ENCODE assay signal across 9 cellular contexts in genomic region chr17:76179496-76180467, GRCh38. TPM values are rescaled to one million over a fixed set of nuclear protein-coding genes. Genes with fewer than 3 reads are reported as not detected.
A peak's percentile ranks its signal among the peaks of the same experiment; 100 is the strongest.
DNase-seq lines count a peak whose midpoint lies in the region; ATAC-seq lines count a peak whose summit lies in the region.
"Had no signal": no experiment of that assay in that cellular context is flagged by ENCODE, and none has a peak within 500 bp of the region (broad histone marks: within the 10 kb centered on the region; RNA-seq: fewer than 3 reads in every experiment).

No MANE protein-coding gene starts in this region.

- peaks cover 2% of the 10 kb centered on the region for H3K27me3 Mint-ChIP-seq in IgD-negative memory B cell
- H3K27me3 Mint-ChIP-seq in activated CD4-positive, alpha-beta memory T cell treated with anti-CD3 and anti-CD28 coated beads, Interleukin-2, amount 10 ng/mL, durations not matched to agents 7 days and 5 days, result no peaks in the 10 kb centered on the region

- peak overlapping the region in 1 of 4 donors; percentile 9 for H3K4me3 Mint-ChIP-seq in IgD-negative memory B cell
- peak overlapping the region; percentile 51 for H3K4me3 Mint-ChIP-seq in activated CD4-positive, alpha-beta memory T cell treated with anti-CD3 and anti-CD28 coated beads, Interleukin-2, amount 10 ng/mL, durations not matched to agents 7 days and 5 days

- no peaks in the 10 kb centered on the region for H3K36me3 Mint-ChIP-seq in IgD-negative memory B cell
- H3K36me3 Mint-ChIP-seq in activated CD4-positive, alpha-beta memory T cell treated with anti-CD3 and anti-CD28 coated beads, Interleukin-2, amount 10 ng/mL, durations not matched to agents 7 days and 5 days (ENCODE audit: low read depth), result peaks cover 23% of the 10 kb centered on the region

- H3K9me3 Mint-ChIP-seq in IgD-negative memory B cell, result no peaks in the 10 kb centered on the region
- no peaks in the 10 kb centered on the region for H3K9me3 Mint-ChIP-seq in activated CD4-positive, alpha-beta memory T cell treated with anti-CD3 and anti-CD28 coated beads, Interleukin-2, amount 10 ng/mL, durations not matched to agents 7 days and 5 days

- H3K27ac Mint-ChIP-seq in IgD-negative memory B cell, result peak overlapping the region; percentile 32 to 78 (median 40)
- peak overlapping the region; percentile 92 for H3K27ac Mint-ChIP-seq in activated CD4-positive, alpha-beta memory T cell treated with anti-CD3 and anti-CD28 coated beads, Interleukin-2, amount 10 ng/mL, durations not matched to agents 7 days and 5 days

- POLR2A ChIA-PET in activated CD4-positive, alpha-beta memory T cell treated with anti-CD3 and anti-CD28 coated beads, Interleukin-2, amount 10 ng/mL, durations not matched to agents 7 days and 5 days (lab: Charles Lee), result interaction anchor here (0.9 to 21.2 kb wide), 30 partner anchors 8 to 205 kb away, joined by 3 to 1244 read pairs (median 6); partner anchors contain the start of genes EXOC7, FOXJ1, PRPSAP1 and SPHK1

- CTCF ChIA-PET in activated CD4-positive, alpha-beta memory T cell treated with anti-CD3 and anti-CD28 coated beads, Interleukin-2, amount 10 ng/mL, durations not matched to agents 7 days and 5 days (lab: Charles Lee), result interaction anchor here (0.6 to 8.6 kb wide), 33 partner anchors 9 to 170 kb away, joined by 3 to 75 read pairs (median 7); partner anchors contain the start of genes EXOC7, FOXJ1 and UBALD2

- H3K4me1 Mint-ChIP-seq in IgD-negative memory B cell, result peaks cover 14 to 17% (median 16%) of the 10 kb centered on the region in 3 donors
- peaks cover 50% of the 10 kb centered on the region for H3K4me1 Mint-ChIP-seq in activated CD4-positive, alpha-beta memory T cell treated with anti-CD3 and anti-CD28 coated beads, Interleukin-2, amount 10 ng/mL, durations not matched to agents 7 days and 5 days

- no peak for ATAC-seq in GM21529 (IDR thresholded peaks at IDR 0.05; ENCODE audit: unreplicated experiment)

- DNase-seq in DMS53 treated with DMSO at 0.1 percent for 48 hours (lab: John Stamatoyannopoulos, UW; ENCODE audit: unreplicated experiment) (peak; percentile 48), islet precursor cell (peak; percentile 46), T-helper 9 cell (no peak), glomerular visceral epithelial cell (ENCODE audit: extremely low spot score) (no peak), HuH-7.5 (ENCODE audit: low spot score) (no peak)
- DNase-seq in activated CD4-positive, alpha-beta memory T cell treated with anti-CD3 and anti-CD28 coated beads, Interleukin-2, amount 10 ng/mL, durations not matched to agents 7 days and 5 days, result peak; percentile 56
- DNase-seq: hippocampal formation had no signal

RNA-seq across cellular contexts. Expression of gene FOXJ1, which starts 38.7 kb away (rescaled TPM):
- polyA plus RNA-seq in IgD-negative memory B cell, result not detected
- total RNA-seq in activated CD4-positive, alpha-beta memory T cell treated with anti-CD3 and anti-CD28 coated beads, Interleukin-2, amount 10 ng/mL, durations not matched to agents 7 days and 5 days, result under 1 TPM; 0.13 to 0.15 TPM

Comparison
In these comparisons a context has a peak if more than half of its experiments do, and no peak if none do; other contexts are left out.
1. DNase-seq: peak in DMS53 treated with DMSO at 0.1 percent for 48 hours (single experiment), activated CD4-positive, alpha-beta memory T cell treated with anti-CD3 and anti-CD28 coated beads, Interleukin-2, amount 10 ng/mL, durations not matched to agents 7 days and 5 days (single experiment) and islet precursor cell (single experiment); none in T-helper 9 cell (single experiment), glomerular visceral epithelial cell (single experiment) and HuH-7.5 (single experiment).